8 cellular contexts compared by ENCODE assay signal in genomic region chr5:129852747-129853352, GRCh38. TPM values are rescaled to one million over a fixed set of nuclear protein-coding genes. Genes with fewer than 3 reads are reported as not detected.
DNase-seq lines count a peak whose midpoint lies in the region; ATAC-seq and TF ChIP-seq lines count a peak whose summit lies in the region.

No MANE protein-coding gene starts in this region.

- no peak overlapping the region for H3K4me3 ChIP-seq in SJCRH30
- H3K4me3 ChIP-seq in aorta (ENCODE audit: low read length in 2 of 2) = no peak overlapping the region

- H3K36me3 Mint-ChIP-seq in activated naive CD4-positive, alpha-beta T cell treated with anti-CD3 and anti-CD28 coated beads, Interleukin-2, amount 10 ng/mL, durations not matched to agents 7 days and 5 days = no peaks in the 10 kb centered on the region
- no peaks in the 10 kb centered on the region for H3K36me3 Mint-ChIP-seq in progenitor cell of endocrine pancreas (ENCODE audit: insufficient read depth)

- peak; percentile 64 for DNase-seq in EH (ENCODE audit: low read depth)
- DNase-seq in HS-5 (ENCODE audit: low read depth) = peak; percentile 45
- peak; percentile 62 to 87 for DNase-seq in SJCRH30
- peak; percentile 77 for DNase-seq in activated naive CD4-positive, alpha-beta T cell treated with anti-CD3 and anti-CD28 coated beads, Interleukin-2, amount 10 ng/mL, durations not matched to agents 7 days and 5 days
- DNase-seq in Right ventricle myocardium inferior (ENCODE audit: missing footprints) = peak; percentile 83
- DNase-seq in progenitor cell of endocrine pancreas (ENCODE audit: low spot score, unreplicated experiment) = peak; percentile 71
- DNase-seq in aorta = peak; percentile 83 to 91

- peaks cover 8% of the 10 kb centered on the region for H3K27me3 Mint-ChIP-seq in activated naive CD4-positive, alpha-beta T cell treated with anti-CD3 and anti-CD28 coated beads, Interleukin-2, amount 10 ng/mL, durations not matched to agents 7 days and 5 days
- H3K27me3 Mint-ChIP-seq in progenitor cell of endocrine pancreas = peaks cover 8% of the 10 kb centered on the region

- CTCF ChIA-PET in activated naive CD4-positive, alpha-beta T cell treated with anti-CD3 and anti-CD28 coated beads, Interleukin-2, amount 10 ng/mL, durations not matched to agents 7 days and 5 days (lab: Charles Lee) = interaction anchor here (0.6 to 6.7 kb wide), 7 partner anchors 9 to 93 kb away, joined by 3 to 87 read pairs (median 4); no protein-coding TSS in a partner anchor

- no peak overlapping the region for H3K27ac Mint-ChIP-seq in activated naive CD4-positive, alpha-beta T cell treated with anti-CD3 and anti-CD28 coated beads, Interleukin-2, amount 10 ng/mL, durations not matched to agents 7 days and 5 days
- no peak overlapping the region for H3K27ac Mint-ChIP-seq in progenitor cell of endocrine pancreas

- no peaks in the 10 kb centered on the region for H3K27me3 ChIP-seq in SJCRH30
- H3K27me3 ChIP-seq in aorta (ENCODE audit: control insufficient read depth in 1 of 2, insufficient read depth in 2 of 2, low read length in 1 of 2) = no peaks in the 10 kb centered on the region

- H3K4me1 Mint-ChIP-seq in activated naive CD4-positive, alpha-beta T cell treated with anti-CD3 and anti-CD28 coated beads, Interleukin-2, amount 10 ng/mL, durations not matched to agents 7 days and 5 days = no peaks in the 10 kb centered on the region
- H3K4me1 Mint-ChIP-seq in progenitor cell of endocrine pancreas (ENCODE audit: low read depth) = no peaks in the 10 kb centered on the region

- H3K4me3 Mint-ChIP-seq in activated naive CD4-positive, alpha-beta T cell treated with anti-CD3 and anti-CD28 coated beads, Interleukin-2, amount 10 ng/mL, durations not matched to agents 7 days and 5 days = no peak overlapping the region
- no peak overlapping the region for H3K4me3 Mint-ChIP-seq in progenitor cell of endocrine pancreas (ENCODE audit: low read depth)

- H3K9me3 ChIP-seq in SJCRH30 (replicated peaks) = no peaks in the 10 kb centered on the region
- H3K9me3 ChIP-seq in aorta (ENCODE audit: control insufficient read depth, low read length) = no peaks in the 10 kb centered on the region

- H3K27ac ChIP-seq in SJCRH30 (no peak overlapping the region), aorta (ENCODE audit: low read depth in 1 of 2, low read length in 2 of 2) (no peak overlapping the region)

- no peaks in the 10 kb centered on the region for H3K4me1 ChIP-seq in SJCRH30
- no peaks in the 10 kb centered on the region for H3K4me1 ChIP-seq in aorta (ENCODE audit: control insufficient read depth in 1 of 2, insufficient read depth in 2 of 2, low read length in 2 of 2)

- WGBS in aorta, 2 donors = 33 to 34% methylated on average over 6 of the region's 6 CpGs

- intact Hi-C loops in Right ventricle myocardium inferior (cut with DNase I) = loop anchor here (2.0 to 5.0 kb wide), 2 partner anchors 82 to 681 kb away; no protein-coding TSS in a partner anchor
- intact Hi-C loops in aorta (cut with DNase I) = no loop called here

- no peaks in the 10 kb centered on the region for H3K9me3 Mint-ChIP-seq in activated naive CD4-positive, alpha-beta T cell treated with anti-CD3 and anti-CD28 coated beads, Interleukin-2, amount 10 ng/mL, durations not matched to agents 7 days and 5 days
- H3K9me3 Mint-ChIP-seq in progenitor cell of endocrine pancreas (ENCODE audit: low read depth) = no peaks in the 10 kb centered on the region

- ATAC-seq in GM21423 (IDR thresholded peaks at IDR 0.05; ENCODE audit: unreplicated experiment) = peak; percentile 97
- ATAC-seq in Right ventricle myocardium inferior = no peak
- ATAC-seq in aorta (ENCODE audit: low FRiP score) = peak; percentile 75

- no peaks in the 10 kb centered on the region for H3K36me3 ChIP-seq in SJCRH30
- H3K36me3 ChIP-seq in aorta (ENCODE audit: control insufficient read depth in 1 of 2, insufficient read depth in 2 of 2, low read length in 1 of 2) = no peaks in the 10 kb centered on the region

- peak; percentile 97 for TF ChIP-seq CTCF in progenitor cell of endocrine pancreas (IDR thresholded peaks at IDR 0.05; ENCODE audit: unreplicated experiment)

RNA-seq across cellular contexts. Expression of gene CHSY3, which starts 51.4 kb away (rescaled TPM):
- 1.8 and 1.9 TPM in 2 replicates for total RNA-seq in SJCRH30 (2014; rRNA removed; shearing (Covaris generic))
- total RNA-seq in Right ventricle myocardium inferior = 0.57 TPM
- total RNA-seq in progenitor cell of endocrine pancreas = 0.84 and 1.3 TPM in 2 replicates
- total RNA-seq in aorta = 10 to 100 TPM; 19.5 to 32.5 TPM
- polyA plus RNA-seq in aorta = 10 to 100 TPM in 1 of 2 donors, 1 to 10 TPM in 1; 3.5 to 10.1 TPM
